In the genomic region with DNA sequence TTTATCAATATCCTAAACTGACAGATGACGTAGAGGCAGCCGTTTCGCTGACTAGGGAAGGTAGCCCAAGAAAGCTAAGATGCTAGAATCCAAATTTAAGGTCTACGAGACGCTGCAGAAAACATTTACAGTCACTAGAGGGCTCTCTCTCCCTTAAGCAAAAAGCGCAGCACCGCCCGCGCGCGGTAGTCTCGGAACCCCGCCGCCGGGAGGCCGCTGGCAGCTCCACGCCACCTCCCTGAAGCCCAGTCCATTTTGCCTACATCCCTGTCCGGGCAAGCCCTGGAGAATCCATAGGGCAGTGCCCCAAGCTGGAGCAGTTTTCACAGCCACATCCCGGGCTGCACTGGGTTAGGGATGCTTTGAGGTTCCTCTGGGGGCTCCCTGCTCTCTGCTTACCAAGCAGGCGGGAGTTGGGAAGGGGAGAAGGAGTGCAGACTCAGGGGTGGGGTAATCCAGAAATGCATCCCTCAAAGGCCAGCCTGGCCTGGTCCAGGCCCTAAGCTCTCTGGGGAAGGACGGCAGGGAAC, we compare ENCODE assay signal across 8 cellular contexts. TPM values are rescaled to one million over a fixed set of nuclear protein-coding genes. Genes with fewer than 3 reads are reported as not detected.
DNase-seq lines count a peak whose midpoint lies in the region; ATAC-seq lines count a peak whose summit lies in the region.

No MANE protein-coding gene starts in this region.

- DNase-seq in AG20443 (ENCODE audit: low spot score) (peak; percentile 92), HCEC 1CT (peak; percentile 74), NCI-H446 (lab: John Stamatoyannopoulos, UW) (peak; percentile 45 to 85), cerebellum (ENCODE audit: low spot score) (peak; percentile 87), kidney tubule cell (ENCODE audit: low spot score) (peak; percentile 68)
- peak; percentile 68 to 75 for DNase-seq in stimulated activated CD4-positive, alpha-beta T cell treated with anti-CD3 and anti-CD28 coated beads, Interleukin-2, amount 100 ng/mL, for 24 hours

- ATAC-seq in activated CD4-positive, CD25-positive, alpha-beta regulatory T cell treated with anti-CD3 and anti-CD28 coated beads, Interleukin-2, amount 50 U/mL, for 24 hours: peak; percentile 60 to 76
- ATAC-seq in GM21825 (IDR thresholded peaks at IDR 0.05; ENCODE audit: unreplicated experiment): no peak

RNA-seq across cellular contexts. Expression of gene DPYSL5, which starts 1.5 kb away (rescaled TPM):
- 90.2 TPM for total RNA-seq in cerebellum
